Comparison of ENCODE assay signal across 1 cellular context in the genomic region with DNA sequence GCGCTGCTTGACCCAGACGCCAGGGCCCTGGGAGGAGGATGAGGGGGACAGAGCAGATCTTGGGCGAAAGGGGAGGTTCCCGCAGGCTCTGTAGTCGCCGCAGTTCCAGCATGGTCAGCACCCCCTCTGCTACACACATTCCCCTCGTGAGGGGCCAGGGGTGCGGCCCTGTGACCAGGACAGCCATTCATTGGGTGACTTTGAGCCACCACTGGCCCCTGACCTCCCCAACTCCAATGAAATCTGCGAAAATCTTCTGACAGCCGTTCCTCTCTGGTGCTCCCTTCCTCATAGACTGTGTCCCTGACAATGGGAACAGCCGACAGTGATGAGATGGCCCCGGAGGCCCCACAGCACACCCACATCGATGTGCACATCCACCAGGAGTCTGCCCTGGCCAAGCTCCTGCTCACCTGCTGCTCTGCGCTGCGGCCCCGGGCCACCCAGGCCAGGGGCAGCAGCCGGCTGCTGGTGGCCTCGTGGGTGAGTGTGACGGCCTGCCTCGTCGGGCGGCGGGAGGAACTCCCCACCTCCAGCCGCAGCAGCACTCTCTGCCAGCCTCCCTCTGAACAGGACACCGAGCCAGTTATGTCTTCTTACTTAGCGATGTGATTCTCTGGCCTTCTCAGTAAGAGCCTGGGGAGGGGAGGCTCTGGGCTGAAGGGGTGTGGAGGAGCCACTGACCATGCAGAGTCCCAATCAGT.
TF ChIP-seq lines count a peak whose summit lies in the region.

No MANE protein-coding gene starts in this region.

TF ChIP-seq in HEK293T, 16 proteins besides CTCF, POLR2A, EP300 and RAD21 (continued from another document):
- no peak for TF ChIP-seq BHLHE40 (IDR thresholded peaks at IDR 0.05; ENCODE audit: borderline replicate concordance)
